11 cellular contexts compared by ENCODE assay signal in the genomic region with DNA sequence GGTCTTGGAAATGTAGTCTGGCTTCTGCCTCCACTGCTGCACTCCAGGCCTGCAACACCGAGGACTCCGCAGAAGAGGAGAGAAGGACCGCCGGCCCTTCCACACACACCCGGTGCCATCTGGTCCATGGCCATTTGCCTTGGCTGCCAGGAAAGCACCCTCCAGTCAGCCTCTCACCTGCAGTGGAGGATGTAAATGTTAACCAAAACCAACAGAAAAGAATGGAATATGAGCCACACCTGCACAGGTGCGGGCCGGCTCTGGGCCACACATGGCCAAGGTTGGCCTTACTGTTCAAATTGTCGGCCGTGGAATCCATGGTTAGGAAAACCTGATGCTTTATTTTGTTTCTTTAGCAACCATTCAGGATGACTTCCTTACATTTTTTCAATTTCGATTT. TPM values are rescaled to one million over a fixed set of nuclear protein-coding genes. Genes with fewer than 3 reads are reported as not detected.
DNase-seq lines count a peak whose midpoint lies in the region; ATAC-seq and TF ChIP-seq lines count a peak whose summit lies in the region.
"Had no signal": no experiment of that assay in that cellular context is flagged by ENCODE, and none has a peak within 500 bp of the region (broad histone marks: within the 10 kb centered on the region; RNA-seq: fewer than 3 reads in every experiment).

No MANE protein-coding gene starts in this region.

- H3K4me1 ChIP-seq in mucosa of descending colon (ENCODE audit: low read depth): peaks cover 7% of the 10 kb centered on the region
- H3K4me1 ChIP-seq: HAP-1 had no signal

- no peaks in the 10 kb centered on the region for H3K9me3 ChIP-seq in mucosa of descending colon
- H3K9me3 ChIP-seq: HAP-1 had no signal

- DNase-seq in NCI-H146 (lab: John Stamatoyannopoulos, UW) (peak; percentile 0), NCI-H146 treated with DMSO at 0.1 percent for 48 hours (lab: John Stamatoyannopoulos, UW; ENCODE audit: unreplicated experiment) (no peak), NCI-H2029 treated with DMSO at 0.1 percent for 48 hours (lab: John Stamatoyannopoulos, UW) (peak; percentile 31), cerebellar cortex (ENCODE audit: low spot score) (peak; percentile 12), mucosa of descending colon (peak; percentile 21 to 55 (median 51)), dedifferentiated amniotic fluid mesenchymal stem cell (ENCODE audit: extremely low spot score) (no peak), NCI-H1930 (lab: John Stamatoyannopoulos, UW) (no peak), NCI-H187 (lab: John Stamatoyannopoulos, UW) (no peak)
- DNase-seq: CD8-positive, alpha-beta memory T cell; GOT3 had no signal

- no peaks in the 10 kb centered on the region for H3K36me3 ChIP-seq in mucosa of descending colon (ENCODE audit: low read depth)
- H3K36me3 ChIP-seq: HAP-1 had no signal

- intact Hi-C loops in mucosa of descending colon (cut with DNase I, micrococcal nuclease): no loop called here

- H3K4me3 ChIP-seq in mucosa of descending colon: no peak overlapping the region
- H3K4me3 ChIP-seq: HAP-1 had no signal

- no peak for TF ChIP-seq CTCF in mucosa of descending colon (IDR thresholded peaks at IDR 0.05)

- ATAC-seq in mucosa of descending colon: peak; percentile 79

RNA-seq across cellular contexts. Expression of gene TLN2, which starts 47.0 kb away (rescaled TPM):
- 10 to 100 TPM; 35.2 to 89.2 (median 40.6) TPM for total RNA-seq in mucosa of descending colon

Comparison
In these comparisons a context has a peak if more than half of its experiments do, and no peak if none do; other contexts are left out.
1. DNase-seq: peak in NCI-H146 (single experiment), NCI-H2029 treated with DMSO at 0.1 percent for 48 hours (single experiment), cerebellar cortex (single experiment) and mucosa of descending colon (3 of 3); none in NCI-H146 treated with DMSO at 0.1 percent for 48 hours (single experiment), dedifferentiated amniotic fluid mesenchymal stem cell (single experiment), NCI-H1930 (0 of 2) and NCI-H187 (0 of 2).